In genomic region chr6:36028088-36028886, GRCh38 we compare ENCODE assay signal across 7 cellular contexts. TPM values are rescaled to one million over a fixed set of nuclear protein-coding genes. Genes with fewer than 3 reads are reported as not detected.
DNase-seq lines count a peak whose midpoint lies in the region; ATAC-seq and TF ChIP-seq lines count a peak whose summit lies in the region.

No MANE protein-coding gene starts in this region.

- H3K4me3 Mint-ChIP-seq in type B pancreatic cell, result peak overlapping the region; percentile 94

- H3K4me1 ChIP-seq in NT2/D1 (ENCODE audit: insufficient read depth, insufficient read length) (peaks cover 8% of the 10 kb centered on the region), osteoblast (ENCODE audit: insufficient read depth, low read length) (peaks cover 31% of the 10 kb centered on the region)

- H3K9me3 Mint-ChIP-seq in type B pancreatic cell, result no peaks in the 10 kb centered on the region

- H3K36me3 Mint-ChIP-seq in type B pancreatic cell, result no peaks in the 10 kb centered on the region

- peak overlapping the region; percentile 76 for H3K4me2 ChIP-seq in osteoblast (ENCODE audit: insufficient read depth, low read length)

- peaks cover 27% of the 10 kb centered on the region for H4K20me1 ChIP-seq in osteoblast (ENCODE audit: insufficient read depth, low read length)

- H3K27me3 Mint-ChIP-seq in type B pancreatic cell, result peaks cover 24% of the 10 kb centered on the region

- no peaks in the 10 kb centered on the region for H3K36me3 ChIP-seq in NT2/D1 (ENCODE audit: insufficient read depth, insufficient read length, low read length)
- H3K36me3 ChIP-seq in osteoblast (ENCODE audit: insufficient read depth, low read length), result no peaks in the 10 kb centered on the region

- TF ChIP-seq CTCF in osteoblast (IDR thresholded peaks at IDR 0.05; ENCODE audit: extremely low read depth, low read depth, low read length), result no peak
- TF ChIP-seq CTCF in type B pancreatic cell (conservative IDR thresholded peaks at IDR 0.05), result no peak

- H2AFZ ChIP-seq in osteoblast (ENCODE audit: low read length), result peak overlapping the region; percentile 20

- peaks cover 55% of the 10 kb centered on the region for H3K79me2 ChIP-seq in osteoblast (ENCODE audit: insufficient read depth, low read length)

- H3K27ac ChIP-seq in osteoblast (ENCODE audit: low read depth, low read length), result peak overlapping the region; percentile 84

- H3K9me3 ChIP-seq in NT2/D1 (ENCODE audit: insufficient read depth, low read length), result no peaks in the 10 kb centered on the region
- no peaks in the 10 kb centered on the region for H3K9me3 ChIP-seq in osteoblast (ENCODE audit: low read depth, low read length)

- ATAC-seq in GM18520 (IDR thresholded peaks at IDR 0.05; ENCODE audit: unreplicated experiment) (peak; percentile 2), HG02852 (IDR thresholded peaks at IDR 0.05; ENCODE audit: unreplicated experiment) (peak; percentile 15)

- H3K9ac ChIP-seq in NT2/D1 (ENCODE audit: insufficient read length, low read depth), result peak overlapping the region; percentile 99

- H3K4me3 ChIP-seq in NT2/D1 (ENCODE audit: insufficient read length, low read depth), result peak overlapping the region; percentile 98
- peak overlapping the region; percentile 96 for H3K4me3 ChIP-seq in osteoblast (ENCODE audit: insufficient read depth, low read length)

- H3K4me1 Mint-ChIP-seq in type B pancreatic cell (ENCODE audit: unreplicated experiment), result peaks cover 27% of the 10 kb centered on the region

- peak overlapping the region; percentile 92 for H3K27ac Mint-ChIP-seq in type B pancreatic cell

- H3K27me3 ChIP-seq in NT2/D1 (ENCODE audit: insufficient read depth, insufficient read length) (no peaks in the 10 kb centered on the region), osteoblast (ENCODE audit: insufficient read depth, low read length) (no peaks in the 10 kb centered on the region)

- DNase-seq in NT2/D1 (ENCODE audit: low read depth, low spot score), result no peak
- DNase-seq in activated effector memory CD4-positive, alpha-beta T cell treated with anti-CD3 and anti-CD28 coated beads, Interleukin-2, amount 50 U/mL, for 16 hours, result peak; percentile 80
- peak; percentile 39 for DNase-seq in glomerular visceral epithelial cell (ENCODE audit: extremely low spot score)
- DNase-seq in osteoblast (ENCODE audit: insufficient read length, low spot score, missing footprints), result peak; percentile 74
- no peak for DNase-seq in type B pancreatic cell (ENCODE audit: extremely low spot score, unreplicated experiment)

RNA-seq across cellular contexts. Expression of gene MAPK14, which starts 0.7 kb away (rescaled TPM):
- total RNA-seq in osteoblast, result 86.0 and 90.5 TPM in 2 replicates
- total RNA-seq in type B pancreatic cell (ENCODE audit: low replicate concordance), result 40.1 and 52.1 TPM in 2 replicates

RNA-seq across cellular contexts. Expression of gene SLC26A8, which starts 3.8 kb away (rescaled TPM):
- total RNA-seq in osteoblast (under 0.01 TPM in 1 of 2 replicates, not detected in the other), type B pancreatic cell (ENCODE audit: low replicate concordance) (0.19 TPM in 1 of 2 replicates, not detected in the other)

Comparison
In these comparisons a context has a peak if more than half of its experiments do, and no peak if none do; other contexts are left out.
1. DNase-seq: peak in activated effector memory CD4-positive, alpha-beta T cell treated with anti-CD3 and anti-CD28 coated beads, Interleukin-2, amount 50 U/mL, for 16 hours (single experiment), glomerular visceral epithelial cell (single experiment) and osteoblast (single experiment); none in NT2/D1 (single experiment) and type B pancreatic cell (single experiment).